Comparison of ENCODE assay signal across 14 cellular contexts in the genomic region with DNA sequence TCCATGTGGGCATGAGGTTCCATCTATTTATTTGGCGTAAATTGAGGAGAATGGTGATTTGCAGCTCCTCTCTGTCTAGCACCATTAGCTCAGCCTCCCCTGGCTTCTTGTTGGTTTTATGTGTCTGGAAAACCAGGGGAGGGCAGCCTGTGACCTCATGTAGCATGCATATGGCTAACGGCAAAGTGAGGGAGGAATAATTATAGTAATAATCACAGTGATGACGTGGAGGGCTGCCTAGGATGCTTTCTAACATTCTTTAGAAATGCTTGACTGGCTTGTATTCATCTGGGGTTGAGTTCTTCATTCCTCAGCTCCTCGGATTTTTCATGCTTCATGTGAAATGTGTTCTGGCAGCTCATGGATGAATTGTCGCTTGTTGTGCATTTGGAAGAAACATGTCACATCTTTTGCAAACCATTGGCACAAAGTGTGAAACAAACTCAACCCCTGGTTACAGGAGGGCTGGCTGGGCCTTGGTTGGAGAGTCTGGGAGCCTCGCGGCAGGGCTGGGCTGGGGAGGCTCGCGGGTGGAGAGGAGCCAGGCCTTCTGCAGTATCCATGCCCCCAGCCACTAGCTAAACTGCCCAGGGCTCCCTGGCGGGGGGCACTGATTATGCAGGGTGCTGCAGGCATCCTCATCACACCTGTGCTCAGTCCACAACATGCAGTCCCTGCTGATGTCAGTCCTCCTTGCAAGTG.
DNase-seq lines count a peak whose midpoint lies in the region; ATAC-seq and TF ChIP-seq lines count a peak whose summit lies in the region.
"Had no signal": no experiment of that assay in that cellular context is flagged by ENCODE, and none has a peak within 500 bp of the region (broad histone marks: within the 10 kb centered on the region; RNA-seq: fewer than 3 reads in every experiment).

No MANE protein-coding gene starts in this region.

- H3K27me3 ChIP-seq in SK-N-SH (ENCODE audit: insufficient read depth), result no peaks in the 10 kb centered on the region

- no peaks in the 10 kb centered on the region for H3K9me2 ChIP-seq in SK-N-SH

- DNase-seq in ELR (ENCODE audit: low read depth) (peak; percentile 41), fibroblast of the conjunctiva (ENCODE audit: low read depth) (peak; percentile 6), renal cortical epithelial cell (ENCODE audit: low read depth) (peak; percentile 53), SK-N-SH (no peak)
- DNase-seq in activated CD8-positive, alpha-beta memory T cell treated with anti-CD3 and anti-CD28 coated beads, Interleukin-2, amount 50 U/mL, for 4 hours, result no peak
- DNase-seq in activated T-cell treated with anti-CD3 and anti-CD28 coated beads, Interleukin-2, amount 50 U/mL, for 1 hour, result no peak
- DNase-seq: activated CD4-positive, alpha-beta T cell treated with anti-CD3 and anti-CD28 coated beads for 36 hours; COR-L47; naive thymus-derived CD4-positive, alpha-beta T cell; NCI-H2171; PC-3; T-cell had no signal

- no peaks in the 10 kb centered on the region for H3F3A ChIP-seq in SK-N-SH (replicated peaks; ENCODE audit: insufficient read depth)

- CTCF ChIA-PET in SK-N-SH (lab: Yijun Ruan, JAX), result interaction anchor here (0.7 to 2.8 kb wide), 3 partner anchors 9 to 23 kb away, joined by 3 to 17 read pairs (median 4); no protein-coding TSS in a partner anchor

- no peak overlapping the region for H3K9ac ChIP-seq in SK-N-SH

- peaks cover 0 to under 1% of the 10 kb centered on the region in 2 experiments for H3K36me3 ChIP-seq in SK-N-SH (replicated peaks in 1 of 2; ENCODE audit: control insufficient read depth in 1 of 2, insufficient read depth in 2 of 2, low read length in 1 of 2)

- TF ChIP-seq CTCF in VCaP (conservative IDR thresholded peaks at IDR 0.05) (no peak), SK-N-SH (IDR thresholded peaks at IDR 0.05) (no peak)

- 79% methylated on average over 10 of the region's 10 CpGs for WGBS in SK-N-SH (ENCODE audit: low lambda C conversion rate)

- no peaks in the 10 kb centered on the region for H3K9me3 ChIP-seq in SK-N-SH

- no peak overlapping the region for H3K4me3 ChIP-seq in SK-N-SH (ENCODE audit: low read depth in 2 of 2, low read length in 1 of 2)

- no peaks in the 10 kb centered on the region for H4K20me1 ChIP-seq in SK-N-SH (ENCODE audit: insufficient read depth)

- H3K79me2 ChIP-seq in SK-N-SH (ENCODE audit: insufficient read depth), result no peaks in the 10 kb centered on the region

- TF ChIP-seq EP300 in SK-N-SH (IDR thresholded peaks at IDR 0.05; ENCODE audit: borderline replicate concordance in 1 of 2, low read depth in 1 of 2, low read length in 1 of 2), result no peak

- POLR2A ChIA-PET in SK-N-SH (lab: Yijun Ruan, JAX), result no interaction called here

- no peak for ATAC-seq in HG03045 (IDR thresholded peaks at IDR 0.05; ENCODE audit: unreplicated experiment)
- ATAC-seq: activated CD4-positive, alpha-beta T cell treated with anti-CD3 and anti-CD28 coated beads for 36 hours; naive thymus-derived CD4-positive, alpha-beta T cell; PC-3; T-cell had no signal

- no peak overlapping the region for H3K4me2 ChIP-seq in SK-N-SH

- H3K27ac ChIP-seq in VCaP (peak overlapping the region; percentile 76; the same call in 1 of the 2 replicates), SK-N-SH (ENCODE audit: low read depth in 2 of 2, low read length in 1 of 2) (no peak overlapping the region)

- no peak overlapping the region for H2AFZ ChIP-seq in SK-N-SH (ENCODE audit: low read depth)

- no peak for TF ChIP-seq RAD21 in SK-N-SH (IDR thresholded peaks at IDR 0.05; ENCODE audit: low read length)

- peaks cover 0 to 4% of the 10 kb centered on the region in 2 experiments; a peak in 1 of 4 replicates for H3K4me1 ChIP-seq in SK-N-SH (ENCODE audit: control insufficient read depth in 1 of 2, insufficient read depth in 2 of 2, low read depth in 1 of 2, low read length in 1 of 2)

TF ChIP-seq in SK-N-SH, 30 proteins besides CTCF, POLR2A, EP300 and RAD21:
- TF ChIP-seq SMC3 (IDR thresholded peaks at IDR 0.05; ENCODE audit: low read depth, low read length), result no peak
- TF ChIP-seq, protein P1, sequence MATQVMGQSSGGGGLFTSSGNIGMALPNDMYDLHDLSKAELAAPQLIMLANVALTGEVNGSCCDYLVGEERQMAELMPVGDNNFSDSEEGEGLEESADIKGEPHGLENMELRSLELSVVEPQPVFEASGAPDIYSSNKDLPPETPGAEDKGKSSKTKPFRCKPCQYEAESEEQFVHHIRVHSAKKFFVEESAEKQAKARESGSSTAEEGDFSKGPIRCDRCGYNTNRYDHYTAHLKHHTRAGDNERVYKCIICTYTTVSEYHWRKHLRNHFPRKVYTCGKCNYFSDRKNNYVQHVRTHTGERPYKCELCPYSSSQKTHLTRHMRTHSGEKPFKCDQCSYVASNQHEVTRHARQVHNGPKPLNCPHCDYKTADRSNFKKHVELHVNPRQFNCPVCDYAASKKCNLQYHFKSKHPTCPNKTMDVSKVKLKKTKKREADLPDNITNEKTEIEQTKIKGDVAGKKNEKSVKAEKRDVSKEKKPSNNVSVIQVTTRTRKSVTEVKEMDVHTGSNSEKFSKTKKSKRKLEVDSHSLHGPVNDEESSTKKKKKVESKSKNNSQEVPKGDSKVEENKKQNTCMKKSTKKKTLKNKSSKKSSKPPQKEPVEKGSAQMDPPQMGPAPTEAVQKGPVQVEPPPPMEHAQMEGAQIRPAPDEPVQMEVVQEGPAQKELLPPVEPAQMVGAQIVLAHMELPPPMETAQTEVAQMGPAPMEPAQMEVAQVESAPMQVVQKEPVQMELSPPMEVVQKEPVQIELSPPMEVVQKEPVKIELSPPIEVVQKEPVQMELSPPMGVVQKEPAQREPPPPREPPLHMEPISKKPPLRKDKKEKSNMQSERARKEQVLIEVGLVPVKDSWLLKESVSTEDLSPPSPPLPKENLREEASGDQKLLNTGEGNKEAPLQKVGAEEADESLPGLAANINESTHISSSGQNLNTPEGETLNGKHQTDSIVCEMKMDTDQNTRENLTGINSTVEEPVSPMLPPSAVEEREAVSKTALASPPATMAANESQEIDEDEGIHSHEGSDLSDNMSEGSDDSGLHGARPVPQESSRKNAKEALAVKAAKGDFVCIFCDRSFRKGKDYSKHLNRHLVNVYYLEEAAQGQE (IDR thresholded peaks at IDR 0.05; ENCODE audit: low read depth, low read length), result no peak
- TF ChIP-seq TCF12 (IDR thresholded peaks at IDR 0.05), result no peak
- TF ChIP-seq, protein P2, sequence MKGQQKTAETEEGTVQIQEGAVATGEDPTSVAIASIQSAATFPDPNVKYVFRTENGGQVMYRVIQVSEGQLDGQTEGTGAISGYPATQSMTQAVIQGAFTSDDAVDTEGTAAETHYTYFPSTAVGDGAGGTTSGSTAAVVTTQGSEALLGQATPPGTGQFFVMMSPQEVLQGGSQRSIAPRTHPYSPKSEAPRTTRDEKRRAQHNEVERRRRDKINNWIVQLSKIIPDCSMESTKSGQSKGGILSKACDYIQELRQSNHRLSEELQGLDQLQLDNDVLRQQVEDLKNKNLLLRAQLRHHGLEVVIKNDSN (IDR thresholded peaks at IDR 0.05; ENCODE audit: borderline replicate concordance, low read depth), result no peak
- TF ChIP-seq, protein P3, sequence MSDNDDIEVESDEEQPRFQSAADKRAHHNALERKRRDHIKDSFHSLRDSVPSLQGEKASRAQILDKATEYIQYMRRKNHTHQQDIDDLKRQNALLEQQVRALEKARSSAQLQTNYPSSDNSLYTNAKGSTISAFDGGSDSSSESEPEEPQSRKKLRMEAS (IDR thresholded peaks at IDR 0.05; ENCODE audit: low read depth), result no peak
- no peak for TF ChIP-seq MEF2A (IDR thresholded peaks at IDR 0.05; ENCODE audit: borderline replicate concordance, low read depth)
- TF ChIP-seq, protein P4, sequence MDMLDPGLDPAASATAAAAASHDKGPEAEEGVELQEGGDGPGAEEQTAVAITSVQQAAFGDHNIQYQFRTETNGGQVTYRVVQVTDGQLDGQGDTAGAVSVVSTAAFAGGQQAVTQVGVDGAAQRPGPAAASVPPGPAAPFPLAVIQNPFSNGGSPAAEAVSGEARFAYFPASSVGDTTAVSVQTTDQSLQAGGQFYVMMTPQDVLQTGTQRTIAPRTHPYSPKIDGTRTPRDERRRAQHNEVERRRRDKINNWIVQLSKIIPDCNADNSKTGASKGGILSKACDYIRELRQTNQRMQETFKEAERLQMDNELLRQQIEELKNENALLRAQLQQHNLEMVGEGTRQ (IDR thresholded peaks at IDR 0.05; ENCODE audit: borderline replicate concordance, low read depth, low read length), result no peak
- TF ChIP-seq FOXJ3 (CRISPR knock-in tag; IDR thresholded peaks at IDR 0.05), result no peak
- no peak for TF ChIP-seq FOXM1 (IDR thresholded peaks at IDR 0.05; ENCODE audit: low read depth)
- no peak for TF ChIP-seq RXRA (IDR thresholded peaks at IDR 0.05; ENCODE audit: borderline replicate concordance, low read depth)
- TF ChIP-seq FOSL2 (IDR thresholded peaks at IDR 0.05; ENCODE audit: borderline replicate concordance, low read depth), result no peak
- TF ChIP-seq CHD2 (IDR thresholded peaks at IDR 0.05; ENCODE audit: low read length, partially characterized antibody), result no peak

Comparison
In these comparisons a context has a peak if more than half of its experiments do, and no peak if none do; other contexts are left out.
1. DNase-seq: peak in ELR (single experiment), fibroblast of the conjunctiva (single experiment) and renal cortical epithelial cell (single experiment); none in SK-N-SH (single experiment), activated CD8-positive, alpha-beta memory T cell treated with anti-CD3 and anti-CD28 coated beads, Interleukin-2, amount 50 U/mL, for 4 hours (single experiment) and activated T-cell treated with anti-CD3 and anti-CD28 coated beads, Interleukin-2, amount 50 U/mL, for 1 hour (single experiment).